In genomic region chr12:56644654-56645053, GRCh38 we compare ENCODE assay signal across 1 cellular context.
TF ChIP-seq lines count a peak whose summit lies in the region.

No MANE protein-coding gene starts in this region.

TF ChIP-seq in HepG2, 621 proteins besides CTCF, POLR2A, EP300 and RAD21:
- TF ChIP-seq CAMTA2 (CRISPR knock-in tag; IDR thresholded peaks at IDR 0.05; ENCODE audit: borderline replicate concordance) = no peak
- TF ChIP-seq SNAI1 (CRISPR knock-in tag; IDR thresholded peaks at IDR 0.05; ENCODE audit: borderline replicate concordance) = 0 out of 2 replicates have a peak, but pooled peaks have one; percentile 14
